ENCODE assay signal across 1 cellular context in the genomic region with DNA sequence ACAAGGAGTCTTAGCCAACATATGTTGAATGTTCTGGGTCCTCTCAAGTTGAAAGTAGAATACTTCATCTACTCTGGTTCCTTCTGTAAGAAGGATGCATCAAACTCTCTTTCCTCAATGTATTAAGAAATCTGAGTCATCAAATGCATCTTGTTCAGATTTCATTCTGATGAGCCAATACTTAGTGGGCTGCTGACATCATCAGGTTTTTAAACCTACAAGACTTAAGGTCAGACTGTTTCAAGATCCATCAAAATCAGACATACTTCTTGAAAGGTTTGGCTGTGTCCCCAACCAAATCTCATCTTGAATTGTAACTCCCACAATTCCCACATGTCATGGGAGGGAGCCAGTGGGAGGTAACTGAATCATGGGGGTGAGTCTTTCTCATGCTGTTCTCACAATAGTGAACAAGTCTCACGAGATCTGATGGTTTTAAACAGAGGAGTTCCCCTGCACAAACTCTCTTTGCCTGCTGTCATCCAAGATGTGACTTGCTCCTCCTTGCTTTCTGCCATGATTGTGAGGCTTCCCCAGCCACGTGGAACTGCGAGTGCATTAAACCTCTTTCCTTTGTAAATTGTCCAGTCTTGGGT.
TF ChIP-seq lines count a peak whose summit lies in the region.

No MANE protein-coding gene starts in this region.

TF ChIP-seq in HEK293, 187 proteins besides CTCF, POLR2A, EP300 and RAD21 (continued from another document):
- TF ChIP-seq, protein P1, sequence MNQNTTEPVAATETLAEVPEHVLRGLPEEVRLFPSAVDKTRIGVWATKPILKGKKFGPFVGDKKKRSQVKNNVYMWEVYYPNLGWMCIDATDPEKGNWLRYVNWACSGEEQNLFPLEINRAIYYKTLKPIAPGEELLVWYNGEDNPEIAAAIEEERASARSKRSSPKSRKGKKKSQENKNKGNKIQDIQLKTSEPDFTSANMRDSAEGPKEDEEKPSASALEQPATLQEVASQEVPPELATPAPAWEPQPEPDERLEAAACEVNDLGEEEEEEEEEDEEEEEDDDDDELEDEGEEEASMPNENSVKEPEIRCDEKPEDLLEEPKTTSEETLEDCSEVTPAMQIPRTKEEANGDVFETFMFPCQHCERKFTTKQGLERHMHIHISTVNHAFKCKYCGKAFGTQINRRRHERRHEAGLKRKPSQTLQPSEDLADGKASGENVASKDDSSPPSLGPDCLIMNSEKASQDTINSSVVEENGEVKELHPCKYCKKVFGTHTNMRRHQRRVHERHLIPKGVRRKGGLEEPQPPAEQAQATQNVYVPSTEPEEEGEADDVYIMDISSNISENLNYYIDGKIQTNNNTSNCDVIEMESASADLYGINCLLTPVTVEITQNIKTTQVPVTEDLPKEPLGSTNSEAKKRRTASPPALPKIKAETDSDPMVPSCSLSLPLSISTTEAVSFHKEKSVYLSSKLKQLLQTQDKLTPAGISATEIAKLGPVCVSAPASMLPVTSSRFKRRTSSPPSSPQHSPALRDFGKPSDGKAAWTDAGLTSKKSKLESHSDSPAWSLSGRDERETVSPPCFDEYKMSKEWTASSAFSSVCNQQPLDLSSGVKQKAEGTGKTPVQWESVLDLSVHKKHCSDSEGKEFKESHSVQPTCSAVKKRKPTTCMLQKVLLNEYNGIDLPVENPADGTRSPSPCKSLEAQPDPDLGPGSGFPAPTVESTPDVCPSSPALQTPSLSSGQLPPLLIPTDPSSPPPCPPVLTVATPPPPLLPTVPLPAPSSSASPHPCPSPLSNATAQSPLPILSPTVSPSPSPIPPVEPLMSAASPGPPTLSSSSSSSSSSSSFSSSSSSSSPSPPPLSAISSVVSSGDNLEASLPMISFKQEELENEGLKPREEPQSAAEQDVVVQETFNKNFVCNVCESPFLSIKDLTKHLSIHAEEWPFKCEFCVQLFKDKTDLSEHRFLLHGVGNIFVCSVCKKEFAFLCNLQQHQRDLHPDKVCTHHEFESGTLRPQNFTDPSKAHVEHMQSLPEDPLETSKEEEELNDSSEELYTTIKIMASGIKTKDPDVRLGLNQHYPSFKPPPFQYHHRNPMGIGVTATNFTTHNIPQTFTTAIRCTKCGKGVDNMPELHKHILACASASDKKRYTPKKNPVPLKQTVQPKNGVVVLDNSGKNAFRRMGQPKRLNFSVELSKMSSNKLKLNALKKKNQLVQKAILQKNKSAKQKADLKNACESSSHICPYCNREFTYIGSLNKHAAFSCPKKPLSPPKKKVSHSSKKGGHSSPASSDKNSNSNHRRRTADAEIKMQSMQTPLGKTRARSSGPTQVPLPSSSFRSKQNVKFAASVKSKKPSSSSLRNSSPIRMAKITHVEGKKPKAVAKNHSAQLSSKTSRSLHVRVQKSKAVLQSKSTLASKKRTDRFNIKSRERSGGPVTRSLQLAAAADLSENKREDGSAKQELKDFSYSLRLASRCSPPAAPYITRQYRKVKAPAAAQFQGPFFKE (tag by site-specific recombination; IDR thresholded peaks at IDR 0.05; ENCODE audit: borderline replicate concordance) = no peak
- no peak for TF ChIP-seq ZBTB17 (tag by site-specific recombination; IDR thresholded peaks at IDR 0.05)
- no peak for TF ChIP-seq SP2 (tag by site-specific recombination; IDR thresholded peaks at IDR 0.05)
- peak; percentile 32; the same call in 1 of the 2 replicates for TF ChIP-seq ZEB2 (tag by site-specific recombination; IDR thresholded peaks at IDR 0.05)
- no peak for TF ChIP-seq GLI4 (tag by site-specific recombination; IDR thresholded peaks at IDR 0.05)
- no peak for TF ChIP-seq ZNF701 (tag by site-specific recombination; IDR thresholded peaks at IDR 0.05)
- no peak for TF ChIP-seq ZNF132 (tag by site-specific recombination; IDR thresholded peaks at IDR 0.05; ENCODE audit: borderline replicate concordance)
- TF ChIP-seq ZNF184 (tag by site-specific recombination; IDR thresholded peaks at IDR 0.05) = peak; percentile 81
- TF ChIP-seq, protein P2, sequence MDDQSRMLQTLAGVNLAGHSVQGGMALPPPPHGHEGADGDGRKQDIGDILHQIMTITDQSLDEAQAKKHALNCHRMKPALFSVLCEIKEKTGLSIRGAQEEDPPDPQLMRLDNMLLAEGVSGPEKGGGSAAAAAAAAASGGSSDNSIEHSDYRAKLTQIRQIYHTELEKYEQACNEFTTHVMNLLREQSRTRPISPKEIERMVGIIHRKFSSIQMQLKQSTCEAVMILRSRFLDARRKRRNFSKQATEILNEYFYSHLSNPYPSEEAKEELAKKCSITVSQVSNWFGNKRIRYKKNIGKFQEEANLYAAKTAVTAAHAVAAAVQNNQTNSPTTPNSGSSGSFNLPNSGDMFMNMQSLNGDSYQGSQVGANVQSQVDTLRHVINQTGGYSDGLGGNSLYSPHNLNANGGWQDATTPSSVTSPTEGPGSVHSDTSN (CRISPR knock-in tag; IDR thresholded peaks at IDR 0.05) = no peak
- TF ChIP-seq, protein P3, sequence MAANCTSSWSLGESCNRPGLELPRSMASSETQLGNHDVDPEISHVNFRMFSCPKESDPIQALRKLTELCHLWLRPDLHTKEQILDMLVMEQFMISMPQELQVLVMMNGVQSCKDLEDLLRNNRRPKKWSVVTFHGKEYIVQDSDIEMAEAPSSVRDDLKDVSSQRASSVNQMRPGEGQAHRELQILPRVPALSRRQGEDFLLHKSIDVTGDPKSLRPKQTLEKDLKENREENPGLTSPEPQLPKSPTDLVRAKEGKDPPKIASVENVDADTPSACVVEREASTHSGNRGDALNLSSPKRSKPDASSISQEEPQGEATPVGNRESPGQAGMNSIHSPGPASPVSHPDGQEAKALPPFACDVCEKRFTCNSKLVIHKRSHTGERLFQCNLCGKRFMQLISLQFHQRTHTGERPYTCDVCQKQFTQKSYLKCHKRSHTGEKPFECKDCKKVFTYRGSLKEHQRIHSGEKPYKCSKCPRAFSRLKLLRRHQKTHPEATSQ (tag by site-specific recombination; IDR thresholded peaks at IDR 0.05) = no peak
- no peak for TF ChIP-seq ZNF248 (tag by site-specific recombination; IDR thresholded peaks at IDR 0.05)
- TF ChIP-seq ZNF664 (tag by site-specific recombination; IDR thresholded peaks at IDR 0.05) = no peak
- no peak for TF ChIP-seq MZF1 (tag by site-specific recombination; IDR thresholded peaks at IDR 0.05; ENCODE audit: borderline replicate concordance)
- TF ChIP-seq BCL11B (tag by site-specific recombination; IDR thresholded peaks at IDR 0.05; ENCODE audit: low read depth) = no peak
- TF ChIP-seq, protein P4, sequence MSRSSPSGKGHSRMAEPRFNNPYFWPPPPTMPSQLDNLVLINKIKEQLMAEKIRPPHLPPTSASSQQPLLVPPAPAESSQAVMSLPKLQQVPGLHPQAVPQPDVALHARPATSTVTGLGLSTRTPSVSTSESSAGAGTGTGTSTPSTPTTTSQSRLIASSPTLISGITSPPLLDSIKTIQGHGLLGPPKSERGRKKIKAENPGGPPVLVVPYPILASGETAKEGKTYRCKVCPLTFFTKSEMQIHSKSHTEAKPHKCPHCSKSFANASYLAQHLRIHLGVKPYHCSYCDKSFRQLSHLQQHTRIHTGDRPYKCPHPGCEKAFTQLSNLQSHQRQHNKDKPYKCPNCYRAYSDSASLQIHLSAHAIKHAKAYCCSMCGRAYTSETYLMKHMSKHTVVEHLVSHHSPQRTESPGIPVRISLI (tag by site-specific recombination; IDR thresholded peaks at IDR 0.05) = 0 out of 2 replicates have a peak, but pooled peaks have one; percentile 25
- TF ChIP-seq ZNF138 (tag by site-specific recombination; IDR thresholded peaks at IDR 0.05; ENCODE audit: borderline replicate concordance) = no peak
- no peak for TF ChIP-seq ZNF239 (tag by site-specific recombination; IDR thresholded peaks at IDR 0.05)
- TF ChIP-seq, protein P5, sequence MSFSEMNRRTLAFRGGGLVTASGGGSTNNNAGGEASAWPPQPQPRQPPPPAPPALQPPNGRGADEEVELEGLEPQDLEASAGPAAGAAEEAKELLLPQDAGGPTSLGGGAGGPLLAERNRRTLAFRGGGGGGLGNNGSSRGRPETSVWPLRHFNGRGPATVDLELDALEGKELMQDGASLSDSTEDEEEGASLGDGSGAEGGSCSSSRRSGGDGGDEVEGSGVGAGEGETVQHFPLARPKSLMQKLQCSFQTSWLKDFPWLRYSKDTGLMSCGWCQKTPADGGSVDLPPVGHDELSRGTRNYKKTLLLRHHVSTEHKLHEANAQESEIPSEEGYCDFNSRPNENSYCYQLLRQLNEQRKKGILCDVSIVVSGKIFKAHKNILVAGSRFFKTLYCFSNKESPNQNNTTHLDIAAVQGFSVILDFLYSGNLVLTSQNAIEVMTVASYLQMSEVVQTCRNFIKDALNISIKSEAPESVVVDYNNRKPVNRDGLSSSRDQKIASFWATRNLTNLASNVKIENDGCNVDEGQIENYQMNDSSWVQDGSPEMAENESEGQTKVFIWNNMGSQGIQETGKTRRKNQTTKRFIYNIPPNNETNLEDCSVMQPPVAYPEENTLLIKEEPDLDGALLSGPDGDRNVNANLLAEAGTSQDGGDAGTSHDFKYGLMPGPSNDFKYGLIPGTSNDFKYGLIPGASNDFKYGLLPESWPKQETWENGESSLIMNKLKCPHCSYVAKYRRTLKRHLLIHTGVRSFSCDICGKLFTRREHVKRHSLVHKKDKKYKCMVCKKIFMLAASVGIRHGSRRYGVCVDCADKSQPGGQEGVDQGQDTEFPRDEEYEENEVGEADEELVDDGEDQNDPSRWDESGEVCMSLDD (tag by site-specific recombination; IDR thresholded peaks at IDR 0.05) = no peak
- TF ChIP-seq, protein P6, sequence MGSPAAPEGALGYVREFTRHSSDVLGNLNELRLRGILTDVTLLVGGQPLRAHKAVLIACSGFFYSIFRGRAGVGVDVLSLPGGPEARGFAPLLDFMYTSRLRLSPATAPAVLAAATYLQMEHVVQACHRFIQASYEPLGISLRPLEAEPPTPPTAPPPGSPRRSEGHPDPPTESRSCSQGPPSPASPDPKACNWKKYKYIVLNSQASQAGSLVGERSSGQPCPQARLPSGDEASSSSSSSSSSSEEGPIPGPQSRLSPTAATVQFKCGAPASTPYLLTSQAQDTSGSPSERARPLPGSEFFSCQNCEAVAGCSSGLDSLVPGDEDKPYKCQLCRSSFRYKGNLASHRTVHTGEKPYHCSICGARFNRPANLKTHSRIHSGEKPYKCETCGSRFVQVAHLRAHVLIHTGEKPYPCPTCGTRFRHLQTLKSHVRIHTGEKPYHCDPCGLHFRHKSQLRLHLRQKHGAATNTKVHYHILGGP (tag by site-specific recombination; IDR thresholded peaks at IDR 0.05) = no peak
- no peak for TF ChIP-seq ZSCAN30 (tag by site-specific recombination; IDR thresholded peaks at IDR 0.05)
- TF ChIP-seq ZNF561 (tag by site-specific recombination; IDR thresholded peaks at IDR 0.05; ENCODE audit: borderline replicate concordance) = no peak
- peak; percentile 75 for TF ChIP-seq ZNF629 (tag by site-specific recombination; IDR thresholded peaks at IDR 0.05)
- TF ChIP-seq GLI2 (tag by site-specific recombination; IDR thresholded peaks at IDR 0.05; ENCODE audit: borderline replicate concordance, low read depth) = no peak
- TF ChIP-seq ZNF16 (tag by site-specific recombination; IDR thresholded peaks at IDR 0.05; ENCODE audit: low read depth) = no peak
- TF ChIP-seq ZXDB (tag by site-specific recombination; IDR thresholded peaks at IDR 0.05) = no peak
- TF ChIP-seq, protein P7, sequence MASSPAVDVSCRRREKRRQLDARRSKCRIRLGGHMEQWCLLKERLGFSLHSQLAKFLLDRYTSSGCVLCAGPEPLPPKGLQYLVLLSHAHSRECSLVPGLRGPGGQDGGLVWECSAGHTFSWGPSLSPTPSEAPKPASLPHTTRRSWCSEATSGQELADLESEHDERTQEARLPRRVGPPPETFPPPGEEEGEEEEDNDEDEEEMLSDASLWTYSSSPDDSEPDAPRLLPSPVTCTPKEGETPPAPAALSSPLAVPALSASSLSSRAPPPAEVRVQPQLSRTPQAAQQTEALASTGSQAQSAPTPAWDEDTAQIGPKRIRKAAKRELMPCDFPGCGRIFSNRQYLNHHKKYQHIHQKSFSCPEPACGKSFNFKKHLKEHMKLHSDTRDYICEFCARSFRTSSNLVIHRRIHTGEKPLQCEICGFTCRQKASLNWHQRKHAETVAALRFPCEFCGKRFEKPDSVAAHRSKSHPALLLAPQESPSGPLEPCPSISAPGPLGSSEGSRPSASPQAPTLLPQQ (tag by site-specific recombination; IDR thresholded peaks at IDR 0.05) = 0 out of 2 replicates have a peak, but pooled peaks have one; percentile 26
- TF ChIP-seq, protein P8, sequence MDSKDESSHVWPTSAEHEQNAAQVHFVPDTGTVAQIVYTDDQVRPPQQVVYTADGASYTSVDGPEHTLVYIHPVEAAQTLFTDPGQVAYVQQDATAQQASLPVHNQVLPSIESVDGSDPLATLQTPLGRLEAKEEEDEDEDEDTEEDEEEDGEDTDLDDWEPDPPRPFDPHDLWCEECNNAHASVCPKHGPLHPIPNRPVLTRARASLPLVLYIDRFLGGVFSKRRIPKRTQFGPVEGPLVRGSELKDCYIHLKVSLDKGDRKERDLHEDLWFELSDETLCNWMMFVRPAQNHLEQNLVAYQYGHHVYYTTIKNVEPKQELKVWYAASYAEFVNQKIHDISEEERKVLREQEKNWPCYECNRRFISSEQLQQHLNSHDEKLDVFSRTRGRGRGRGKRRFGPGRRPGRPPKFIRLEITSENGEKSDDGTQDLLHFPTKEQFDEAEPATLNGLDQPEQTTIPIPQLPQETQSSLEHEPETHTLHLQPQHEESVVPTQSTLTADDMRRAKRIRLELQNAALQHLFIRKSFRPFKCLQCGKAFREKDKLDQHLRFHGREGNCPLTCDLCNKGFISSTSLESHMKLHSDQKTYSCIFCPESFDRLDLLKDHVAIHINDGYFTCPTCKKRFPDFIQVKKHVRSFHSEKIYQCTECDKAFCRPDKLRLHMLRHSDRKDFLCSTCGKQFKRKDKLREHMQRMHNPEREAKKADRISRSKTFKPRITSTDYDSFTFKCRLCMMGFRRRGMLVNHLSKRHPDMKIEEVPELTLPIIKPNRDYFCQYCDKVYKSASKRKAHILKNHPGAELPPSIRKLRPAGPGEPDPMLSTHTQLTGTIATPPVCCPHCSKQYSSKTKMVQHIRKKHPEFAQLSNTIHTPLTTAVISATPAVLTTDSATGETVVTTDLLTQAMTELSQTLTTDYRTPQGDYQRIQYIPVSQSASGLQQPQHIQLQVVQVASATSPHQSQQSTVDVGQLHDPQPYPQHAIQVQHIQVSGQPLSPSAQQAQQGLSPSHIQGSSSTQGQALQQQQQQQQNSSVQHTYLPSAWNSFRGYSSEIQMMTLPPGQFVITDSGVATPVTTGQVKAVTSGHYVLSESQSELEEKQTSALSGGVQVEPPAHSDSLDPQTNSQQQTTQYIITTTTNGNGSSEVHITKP (tag by site-specific recombination; IDR thresholded peaks at IDR 0.05) = no peak
- no peak for TF ChIP-seq ZNF654 (tag by site-specific recombination; IDR thresholded peaks at IDR 0.05; ENCODE audit: low read depth)
- TF ChIP-seq ZNF830 (tag by site-specific recombination; IDR thresholded peaks at IDR 0.05; ENCODE audit: low read depth) = no peak
- no peak for TF ChIP-seq ZNF266 (tag by site-specific recombination; IDR thresholded peaks at IDR 0.05; ENCODE audit: low read depth)
- no peak for TF ChIP-seq SP3 (tag by site-specific recombination; IDR thresholded peaks at IDR 0.05)
- no peak for TF ChIP-seq ZIC2 (tag by site-specific recombination; IDR thresholded peaks at IDR 0.05)
- TF ChIP-seq ZNF146 (tag by site-specific recombination; IDR thresholded peaks at IDR 0.05) = no peak
- TF ChIP-seq SP7 (tag by site-specific recombination; IDR thresholded peaks at IDR 0.05) = no peak
- no peak for TF ChIP-seq SCRT1 (tag by site-specific recombination; IDR thresholded peaks at IDR 0.05; ENCODE audit: borderline replicate concordance)
- no peak for TF ChIP-seq TRIM28 (IDR thresholded peaks at IDR 0.05; ENCODE audit: borderline replicate concordance, low read length)
- TF ChIP-seq ZNF624 (tag by site-specific recombination; IDR thresholded peaks at IDR 0.05) = no peak
- TF ChIP-seq ZFP69B (tag by site-specific recombination; IDR thresholded peaks at IDR 0.05) = no peak
